ENCODE assay signal across 12 cellular contexts in genomic region chr1:148310807-148311206, GRCh38.
DNase-seq lines count a peak whose midpoint lies in the region; ATAC-seq, FAIRE-seq and TF ChIP-seq lines count a peak whose summit lies in the region.
"Had no signal": no experiment of that assay in that cellular context is flagged by ENCODE, and none has a peak within 500 bp of the region (broad histone marks: within the 10 kb centered on the region; RNA-seq: fewer than 3 reads in every experiment).

No MANE protein-coding gene starts in this region.

- TF ChIP-seq RAD21 in A549 (conservative IDR thresholded peaks at IDR 0.05 in 1 of 2, IDR thresholded peaks at IDR 0.05 in 1 of 2): no peak

- no peaks in the 10 kb centered on the region for H3K79me2 ChIP-seq in MM.1S (ENCODE audit: low read length)

- POLR2A ChIA-PET in A549 (lab: Yijun Ruan, JAX): no interaction called here

- H3F3A ChIP-seq in MM.1S (ENCODE audit: insufficient read depth, low read length): peaks cover 26% of the 10 kb centered on the region

- TF ChIP-seq POLR2A in A549 (IDR thresholded peaks at IDR 0.05; ENCODE audit: low read length): no peak

- no peak overlapping the region for H3K27ac Mint-ChIP-seq in endodermal cell
- H3K27ac Mint-ChIP-seq in activated T-helper 2 cell treated with anti-CD3 and anti-CD28 coated beads, Interferon-gamma antibody, Interleukin-2, Interleukin-4, amounts not matched to agents 10 μg/mL and 5 μg/mL and 100 μg/mL, durations not matched to agents 14 hours and 24 hours and 36 hours: no peak overlapping the region
- H3K27ac Mint-ChIP-seq: CD4-positive, CD25-positive, alpha-beta regulatory T cell had no signal

- ATAC-seq in A549: no peak
- no peak for ATAC-seq in HG02938 (IDR thresholded peaks at IDR 0.05; ENCODE audit: unreplicated experiment)

- intact Hi-C loops in activated T-helper 2 cell treated with anti-CD3 and anti-CD28 coated beads, Interferon-gamma antibody, Interleukin-2, Interleukin-4, amounts not matched to agents 10 μg/mL and 5 μg/mL and 100 μg/mL, durations not matched to agents 14 hours and 24 hours and 36 hours (cut with micrococcal nuclease): no loop called here

- DNase-seq in A549 (ENCODE audit: low read depth in 1 of 2, low spot score in 1 of 2) (no peak), MM.1S (no peak), endodermal cell (no peak)
- no peak for DNase-seq in activated T-helper 2 cell treated with anti-CD3 and anti-CD28 coated beads, Interferon-gamma antibody, Interleukin-2, Interleukin-4, amounts not matched to agents 10 μg/mL and 5 μg/mL and 100 μg/mL, durations not matched to agents 14 hours and 24 hours and 36 hours (ENCODE audit: low spot score)
- DNase-seq in effector CD4-positive, alpha-beta T cell: no peak
- DNase-seq: 8988T; ACHN; CD4-positive, CD25-positive, alpha-beta regulatory T cell had no signal

- H2AFZ ChIP-seq in MM.1S (ENCODE audit: low read length): no peak overlapping the region

- H3K9me2 ChIP-seq in MM.1S (replicated peaks; ENCODE audit: insufficient read depth, low read length): no peaks in the 10 kb centered on the region

- H3K27ac ChIP-seq in A549 (no peak overlapping the region), HUES48 (ENCODE audit: low read depth, low read length) (no peak overlapping the region), MM.1S (ENCODE audit: low read length) (no peak overlapping the region), endodermal cell (ENCODE audit: low read depth, low read length) (no peak overlapping the region)
- H3K27ac ChIP-seq: BLaER1 treated with 17β-estradiol and CSF1 and Interleukin-3, amounts not matched to agents 10 nM and 100 nM had no signal

- peaks cover 75% of the 10 kb centered on the region for H3K27me3 Mint-ChIP-seq in endodermal cell (ENCODE audit: insufficient read depth)
- peaks cover 30% of the 10 kb centered on the region for H3K27me3 Mint-ChIP-seq in activated T-helper 2 cell treated with anti-CD3 and anti-CD28 coated beads, Interferon-gamma antibody, Interleukin-2, Interleukin-4, amounts not matched to agents 10 μg/mL and 5 μg/mL and 100 μg/mL, durations not matched to agents 14 hours and 24 hours and 36 hours (ENCODE audit: low read depth)

- H3K9ac ChIP-seq in HUES48 (ENCODE audit: low read depth, low read length) (no peak overlapping the region), MM.1S (ENCODE audit: low read length) (no peak overlapping the region), endodermal cell (ENCODE audit: extremely low read depth, low read length, poor library complexity, severe bottlenecking) (no peak overlapping the region)
- H3K9ac ChIP-seq: BLaER1 treated with 17β-estradiol and CSF1 and Interleukin-3, amounts not matched to agents 10 nM and 100 nM had no signal

- TF ChIP-seq CTCF in A549 (IDR thresholded peaks at IDR 0.05) (no peak), MM.1S (IDR thresholded peaks at IDR 0.05; ENCODE audit: low read length) (no peak), endodermal cell (conservative IDR thresholded peaks at IDR 0.05) (no peak)

- H3K27me3 ChIP-seq in HUES48 (ENCODE audit: control insufficient read depth, insufficient read depth, low read length) (peaks cover 72% of the 10 kb centered on the region), MM.1S (replicated peaks; ENCODE audit: insufficient read depth, low read length) (peaks cover 9% of the 10 kb centered on the region), endodermal cell (ENCODE audit: control insufficient read depth, insufficient read depth, low read length, poor library complexity, severe bottlenecking) (peaks cover 99% of the 10 kb centered on the region)

- H3K36me3 ChIP-seq in HUES48 (ENCODE audit: control insufficient read depth, insufficient read depth, low read length) (no peaks in the 10 kb centered on the region), MM.1S (replicated peaks; ENCODE audit: insufficient read depth, low read length) (no peaks in the 10 kb centered on the region), endodermal cell (ENCODE audit: control insufficient read depth, insufficient read depth, low read length) (no peaks in the 10 kb centered on the region)

- no peak overlapping the region for H3K4me2 ChIP-seq in A549
- peak overlapping the region; percentile 16; the same call in 1 of the 2 replicates for H3K4me2 ChIP-seq in MM.1S (ENCODE audit: low read depth, low read length)
- H3K4me2 ChIP-seq: BLaER1 treated with 17β-estradiol and CSF1 and Interleukin-3, amounts not matched to agents 10 nM and 100 nM had no signal

- CTCF ChIA-PET in A549 (lab: Yijun Ruan, JAX): no interaction called here

- H3K4me3 ChIP-seq in A549 (no peak overlapping the region), HUES48 (ENCODE audit: low read depth, low read length) (peak overlapping the region; percentile 82; the same call in 1 of the 2 replicates), MM.1S (ENCODE audit: low read length) (no peak overlapping the region), endodermal cell (ENCODE audit: low read length) (peak overlapping the region; percentile 86)
- H3K4me3 ChIP-seq: BLaER1 treated with 17β-estradiol and CSF1 and Interleukin-3, amounts not matched to agents 10 nM and 100 nM had no signal

- no peak for TF ChIP-seq EP300 in A549 (IDR thresholded peaks at IDR 0.05)

- no peaks in the 10 kb centered on the region for H4K20me1 ChIP-seq in MM.1S (ENCODE audit: insufficient read depth, low read length)
- H4K20me1 ChIP-seq: BLaER1 treated with 17β-estradiol and CSF1 and Interleukin-3, amounts not matched to agents 10 nM and 100 nM had no signal

- H3K4me1 Mint-ChIP-seq in endodermal cell: no peaks in the 10 kb centered on the region
- H3K4me1 Mint-ChIP-seq in activated T-helper 2 cell treated with anti-CD3 and anti-CD28 coated beads, Interferon-gamma antibody, Interleukin-2, Interleukin-4, amounts not matched to agents 10 μg/mL and 5 μg/mL and 100 μg/mL, durations not matched to agents 14 hours and 24 hours and 36 hours (ENCODE audit: low read depth): peaks cover 16% of the 10 kb centered on the region

- no peaks in the 10 kb centered on the region for H3K9me3 Mint-ChIP-seq in endodermal cell
- H3K9me3 Mint-ChIP-seq in activated T-helper 2 cell treated with anti-CD3 and anti-CD28 coated beads, Interferon-gamma antibody, Interleukin-2, Interleukin-4, amounts not matched to agents 10 μg/mL and 5 μg/mL and 100 μg/mL, durations not matched to agents 14 hours and 24 hours and 36 hours: peaks cover 25% of the 10 kb centered on the region

- peaks cover 44% of the 10 kb centered on the region for H3K9me3 ChIP-seq in A549
- no peaks in the 10 kb centered on the region for H3K9me3 ChIP-seq in HUES48 (ENCODE audit: control insufficient read depth, insufficient read depth, low read length)
- H3K9me3 ChIP-seq in MM.1S (replicated peaks; ENCODE audit: insufficient read depth, low read length): no peaks in the 10 kb centered on the region
- H3K9me3 ChIP-seq in endodermal cell (ENCODE audit: control insufficient read depth, low read length): peaks cover 11% of the 10 kb centered on the region

- H3K36me3 Mint-ChIP-seq in endodermal cell (ENCODE audit: low read depth): no peaks in the 10 kb centered on the region
- H3K36me3 Mint-ChIP-seq in activated T-helper 2 cell treated with anti-CD3 and anti-CD28 coated beads, Interferon-gamma antibody, Interleukin-2, Interleukin-4, amounts not matched to agents 10 μg/mL and 5 μg/mL and 100 μg/mL, durations not matched to agents 14 hours and 24 hours and 36 hours (ENCODE audit: low read depth): peaks cover 5% of the 10 kb centered on the region
- H3K36me3 Mint-ChIP-seq: CD4-positive, CD25-positive, alpha-beta regulatory T cell had no signal

- no peak for FAIRE-seq in A549 (lab: Jason Lieb, UNC)
- FAIRE-seq: H54 had no signal

- H3K4me1 ChIP-seq in A549 (no peaks in the 10 kb centered on the region), HUES48 (ENCODE audit: control insufficient read depth, insufficient read depth, low read length) (peaks cover 7% of the 10 kb centered on the region; the same call in 1 of the 2 replicates), MM.1S (ENCODE audit: low read length) (peaks cover 29% of the 10 kb centered on the region), endodermal cell (ENCODE audit: control insufficient read depth, insufficient read depth, low read length) (no peaks in the 10 kb centered on the region)

- H3K4me3 Mint-ChIP-seq in endodermal cell: no peak overlapping the region
- H3K4me3 Mint-ChIP-seq in activated T-helper 2 cell treated with anti-CD3 and anti-CD28 coated beads, Interferon-gamma antibody, Interleukin-2, Interleukin-4, amounts not matched to agents 10 μg/mL and 5 μg/mL and 100 μg/mL, durations not matched to agents 14 hours and 24 hours and 36 hours (ENCODE audit: low read depth): no peak overlapping the region
- H3K4me3 Mint-ChIP-seq: CD4-positive, CD25-positive, alpha-beta regulatory T cell had no signal

TF ChIP-seq in A549, 52 proteins besides CTCF, POLR2A, EP300 and RAD21:
- peak; percentile 14 to 49; a peak in 3 of 4 replicates for TF ChIP-seq CEBPB (IDR thresholded peaks at IDR 0.05)
- no peak for TF ChIP-seq JUN (IDR thresholded peaks at IDR 0.05)

Comparison
In these comparisons a context has a peak if more than half of its experiments do, and no peak if none do; other contexts are left out.
1. H3K4me3 ChIP-seq: peak in HUES48 (single experiment) and endodermal cell (single experiment); none in A549 (single experiment) and MM.1S (single experiment).